Comparison of ENCODE assay signal across 8 cellular contexts in genomic region chr7:16753102-16753931, GRCh38. TPM values are rescaled to one million over a fixed set of nuclear protein-coding genes. Genes with fewer than 3 reads are reported as not detected.
A peak's percentile ranks its signal among the peaks of the same experiment; 100 is the strongest.
DNase-seq lines count a peak whose midpoint lies in the region; ATAC-seq and TF ChIP-seq lines count a peak whose summit lies in the region.

Gene TSPAN13 (plus strand): TSS chr7:16753755. CDS start chr7:16753968, 213 bp downstream.

- no peak for TF ChIP-seq POLR2A in GM18505 (IDR thresholded peaks at IDR 0.05; ENCODE audit: borderline replicate concordance, extremely low read depth, insufficient read depth, insufficient read length)

- intact Hi-C loops in left colon (cut with DNase I, micrococcal nuclease) = no loop called here

- peak; percentile 90 for DNase-seq in NCI-H345 treated with DMSO at 0.1 percent for 48 hours (lab: John Stamatoyannopoulos, UW; ENCODE audit: unreplicated experiment)
- DNase-seq in activated CD4-positive, CD25-positive, alpha-beta regulatory T cell treated with anti-CD3 and anti-CD28 coated beads, Interleukin-2, amount 50 U/mL, for 72 hours = peak; percentile 64
- DNase-seq in dedifferentiated amniotic fluid mesenchymal stem cell (ENCODE audit: extremely low spot score) = peak; percentile 30
- peak; percentile 94 to 96 for DNase-seq in left colon
- peak in 3 of 4 experiments; percentile 16 to 44 (median 36) for DNase-seq in stimulated activated CD4-positive, alpha-beta T cell treated with anti-CD3 and anti-CD28 coated beads, Interleukin-1b, Interleukin-23, amount 100 ng/mL, for 24 hours (ENCODE audit: low read depth in 4 of 4, low spot score in 1 of 4)
- no peak for DNase-seq in OCI-M2 (lab: John Stamatoyannopoulos, UW; ENCODE audit: unreplicated experiment)

- ATAC-seq in GM18505 (IDR thresholded peaks at IDR 0.05; ENCODE audit: unreplicated experiment) = peak; percentile 60
- ATAC-seq in HG03280 (IDR thresholded peaks at IDR 0.05; ENCODE audit: unreplicated experiment) = peak; percentile 77
- ATAC-seq in left colon = peak; percentile 93

RNA-seq across cellular contexts. Expression of gene TSPAN13, which starts in this region (rescaled TPM):
- total RNA-seq in left colon = 10 to 100 TPM; 79.5 to 97.7 TPM
